Comparison of ENCODE assay signal across 14 cellular contexts in the genomic region with DNA sequence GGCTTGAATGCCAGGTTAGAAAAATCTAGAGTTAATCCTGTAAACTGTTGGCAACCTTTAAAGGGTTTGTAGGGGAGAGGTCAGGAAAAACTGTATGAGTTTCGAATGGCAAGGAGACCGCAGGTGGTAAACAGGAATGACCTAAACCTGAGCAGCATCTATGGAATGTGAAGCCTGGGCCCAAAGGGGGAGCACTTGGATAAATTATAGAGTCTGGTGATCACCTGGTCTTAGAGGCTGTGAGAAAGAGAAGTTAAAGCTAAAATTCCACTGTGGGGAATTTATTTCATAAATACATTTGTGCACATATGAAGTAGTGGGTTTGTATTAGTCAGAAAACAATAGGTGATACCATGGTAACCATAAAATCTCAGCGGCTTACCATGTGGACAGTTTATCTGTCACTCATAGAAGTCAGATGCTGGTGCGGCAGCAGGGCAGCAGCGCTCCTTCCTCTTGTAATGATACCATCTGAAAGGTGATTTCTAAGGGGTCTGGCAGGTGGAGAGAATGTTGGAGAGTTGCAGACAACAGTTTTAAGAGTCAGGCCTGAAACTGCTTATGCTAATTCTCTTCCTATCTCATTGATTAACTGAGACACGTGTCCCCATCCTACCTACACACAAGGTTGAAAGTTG.
A peak's percentile ranks its signal among the peaks of the same experiment; 100 is the strongest.
DNase-seq lines count a peak whose midpoint lies in the region; ATAC-seq and TF ChIP-seq lines count a peak whose summit lies in the region.
"Had no signal": no experiment of that assay in that cellular context is flagged by ENCODE, and none has a peak within 500 bp of the region (broad histone marks: within the 10 kb centered on the region; RNA-seq: fewer than 3 reads in every experiment).

No MANE protein-coding gene starts in this region.

- H3K4me3 Mint-ChIP-seq in stimulated activated naive CD8-positive, alpha-beta T cell treated with anti-CD3 and anti-CD28 coated beads, Interleukin-15, amount 100 ng/mL, for 72 hours, result no peak overlapping the region
- H3K4me3 Mint-ChIP-seq: natural killer cell; T-helper 1 cell treated with Interleukin-12 subunit alpha and Interleukin-12 subunit beta and Interleukin-4 antibody, amounts not matched to agents 30 μg/mL and 1 μg/mL, for 36 hours had no signal

- H3K27me3 ChIP-seq in DND-41 (ENCODE audit: insufficient read depth, low read length, poor library complexity), result no peaks in the 10 kb centered on the region
- H3K27me3 ChIP-seq: colonic mucosa had no signal

- no peaks in the 10 kb centered on the region for H4K20me1 ChIP-seq in DND-41 (ENCODE audit: insufficient read depth, low read length)

- H3K36me3 ChIP-seq in DND-41 (ENCODE audit: insufficient read depth, low read length), result no peaks in the 10 kb centered on the region
- H3K36me3 ChIP-seq: colonic mucosa, thoracic aorta had no signal

- no peak overlapping the region for H3K4me3 ChIP-seq in DND-41 (ENCODE audit: low read depth in 1 of 2, low read length in 2 of 2)
- no peak overlapping the region for H3K4me3 ChIP-seq in LNCaP clone FGC (ENCODE audit: low read depth, low read length)
- H3K4me3 ChIP-seq: colonic mucosa, thoracic aorta had no signal

- peaks cover 5 to 8% of the 10 kb centered on the region in 2 donors for H3K9me3 Mint-ChIP-seq in stimulated activated naive CD8-positive, alpha-beta T cell treated with anti-CD3 and anti-CD28 coated beads, Interleukin-15, amount 100 ng/mL, for 72 hours
- H3K9me3 Mint-ChIP-seq: T-helper 1 cell treated with Interleukin-12 subunit alpha and Interleukin-12 subunit beta and Interleukin-4 antibody, amounts not matched to agents 30 μg/mL and 1 μg/mL, for 36 hours had no signal

- no peaks in the 10 kb centered on the region for H3K4me1 Mint-ChIP-seq in stimulated activated naive CD8-positive, alpha-beta T cell treated with anti-CD3 and anti-CD28 coated beads, Interleukin-15, amount 100 ng/mL, for 72 hours
- H3K4me1 Mint-ChIP-seq: natural killer cell had no signal

- TF ChIP-seq CTCF in DND-41 (IDR thresholded peaks at IDR 0.05; ENCODE audit: borderline replicate concordance, extremely low read depth, low read length, poor library complexity, severe bottlenecking), result peak; percentile 6
- TF ChIP-seq CTCF in LNCaP clone FGC (IDR thresholded peaks at IDR 0.05; ENCODE audit: control insufficient read depth, extremely low read depth, insufficient read depth), result peak; percentile 35

- DNase-seq in DND-41 (no peak), LNCaP clone FGC (ENCODE audit: low read depth) (no peak), amniotic epithelial cell (ENCODE audit: low read depth) (peak; percentile 4), iPS-NIHi7 (ENCODE audit: extremely low spot score) (peak; percentile 66), mesenteric fat pad (ENCODE audit: low spot score) (no peak)
- DNase-seq in stimulated activated naive CD8-positive, alpha-beta T cell treated with anti-CD3 and anti-CD28 coated beads, Interleukin-15, amount 100 ng/mL, for 72 hours, result no peak
- DNase-seq: activated CD4-positive, alpha-beta T cell treated with anti-CD3 and anti-CD28 coated beads, Interleukin-2, amount 50 U/mL, for 48 hours; colonic mucosa; left colon; natural killer cell had no signal

- no peak overlapping the region for H3K4me2 ChIP-seq in DND-41 (ENCODE audit: insufficient read depth, low read length)

- H3K27ac ChIP-seq in DND-41 (ENCODE audit: low read length), result no peak overlapping the region
- H3K27ac ChIP-seq: colonic mucosa, thoracic aorta had no signal

- H3K4me1 ChIP-seq in DND-41 (ENCODE audit: insufficient read depth, low read length), result no peaks in the 10 kb centered on the region
- H3K4me1 ChIP-seq: colonic mucosa had no signal

- ATAC-seq in DND-41 (ENCODE audit: insufficient read depth, low read depth) (no peak), HG02759 (IDR thresholded peaks at IDR 0.05; ENCODE audit: unreplicated experiment) (no peak), esophagus mucosa (no peak)
- no peak for ATAC-seq in stimulated activated naive CD8-positive, alpha-beta T cell treated with anti-CD3 and anti-CD28 coated beads, Interleukin-15, amount 100 ng/mL, for 72 hours
- ATAC-seq: left colon, natural killer cell had no signal

- H3K27ac Mint-ChIP-seq in stimulated activated naive CD8-positive, alpha-beta T cell treated with anti-CD3 and anti-CD28 coated beads, Interleukin-15, amount 100 ng/mL, for 72 hours, result no peak overlapping the region
- H3K27ac Mint-ChIP-seq: natural killer cell; T-helper 1 cell treated with Interleukin-12 subunit alpha and Interleukin-12 subunit beta and Interleukin-4 antibody, amounts not matched to agents 30 μg/mL and 1 μg/mL, for 36 hours had no signal

- no peak overlapping the region for H3K9ac ChIP-seq in DND-41 (ENCODE audit: low read depth, low read length)

- H3K9me3 ChIP-seq in DND-41 (ENCODE audit: insufficient read depth, low read length, severe bottlenecking), result no peaks in the 10 kb centered on the region
- H3K9me3 ChIP-seq: colonic mucosa, thoracic aorta had no signal

- no peak overlapping the region for H2AFZ ChIP-seq in DND-41 (ENCODE audit: low read depth, low read length)

- H3K27me3 Mint-ChIP-seq in stimulated activated naive CD8-positive, alpha-beta T cell treated with anti-CD3 and anti-CD28 coated beads, Interleukin-15, amount 100 ng/mL, for 72 hours, result no peaks in the 10 kb centered on the region

- no peaks in the 10 kb centered on the region for H3K79me2 ChIP-seq in DND-41 (ENCODE audit: insufficient read depth, low read length)

Comparison
In these comparisons a context has a peak if more than half of its experiments do, and no peak if none do; other contexts are left out.
1. DNase-seq: peak in amniotic epithelial cell (single experiment) and iPS-NIHi7 (single experiment); none in DND-41 (single experiment), LNCaP clone FGC (single experiment), stimulated activated naive CD8-positive, alpha-beta T cell treated with anti-CD3 and anti-CD28 coated beads, Interleukin-15, amount 100 ng/mL, for 72 hours (0 of 2) and mesenteric fat pad (single experiment).